Comparison of ENCODE assay signal across 1 cellular context in genomic region chr11:65801153-65801987, GRCh38.
TF ChIP-seq lines count a peak whose summit lies in the region.

No MANE protein-coding gene starts in this region.

TF ChIP-seq in K562, 482 proteins besides CTCF, POLR2A, EP300 and RAD21:
- TF ChIP-seq, protein P1, sequence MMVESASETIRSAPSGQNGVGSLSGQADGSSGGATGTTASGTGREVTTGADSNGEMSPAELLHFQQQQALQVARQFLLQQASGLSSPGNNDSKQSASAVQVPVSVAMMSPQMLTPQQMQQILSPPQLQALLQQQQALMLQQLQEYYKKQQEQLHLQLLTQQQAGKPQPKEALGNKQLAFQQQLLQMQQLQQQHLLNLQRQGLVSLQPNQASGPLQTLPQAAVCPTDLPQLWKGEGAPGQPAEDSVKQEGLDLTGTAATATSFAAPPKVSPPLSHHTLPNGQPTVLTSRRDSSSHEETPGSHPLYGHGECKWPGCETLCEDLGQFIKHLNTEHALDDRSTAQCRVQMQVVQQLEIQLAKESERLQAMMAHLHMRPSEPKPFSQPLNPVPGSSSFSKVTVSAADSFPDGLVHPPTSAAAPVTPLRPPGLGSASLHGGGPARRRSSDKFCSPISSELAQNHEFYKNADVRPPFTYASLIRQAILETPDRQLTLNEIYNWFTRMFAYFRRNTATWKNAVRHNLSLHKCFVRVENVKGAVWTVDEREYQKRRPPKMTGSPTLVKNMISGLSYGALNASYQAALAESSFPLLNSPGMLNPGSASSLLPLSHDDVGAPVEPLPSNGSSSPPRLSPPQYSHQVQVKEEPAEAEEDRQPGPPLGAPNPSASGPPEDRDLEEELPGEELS (CRISPR knock-in tag; IDR thresholded peaks at IDR 0.05; ENCODE audit: borderline replicate concordance): no peak
- peak; percentile 66 to 79 for TF ChIP-seq KDM1A (IDR thresholded peaks at IDR 0.05)
